Comparison of ENCODE assay signal across 8 cellular contexts in the genomic region with DNA sequence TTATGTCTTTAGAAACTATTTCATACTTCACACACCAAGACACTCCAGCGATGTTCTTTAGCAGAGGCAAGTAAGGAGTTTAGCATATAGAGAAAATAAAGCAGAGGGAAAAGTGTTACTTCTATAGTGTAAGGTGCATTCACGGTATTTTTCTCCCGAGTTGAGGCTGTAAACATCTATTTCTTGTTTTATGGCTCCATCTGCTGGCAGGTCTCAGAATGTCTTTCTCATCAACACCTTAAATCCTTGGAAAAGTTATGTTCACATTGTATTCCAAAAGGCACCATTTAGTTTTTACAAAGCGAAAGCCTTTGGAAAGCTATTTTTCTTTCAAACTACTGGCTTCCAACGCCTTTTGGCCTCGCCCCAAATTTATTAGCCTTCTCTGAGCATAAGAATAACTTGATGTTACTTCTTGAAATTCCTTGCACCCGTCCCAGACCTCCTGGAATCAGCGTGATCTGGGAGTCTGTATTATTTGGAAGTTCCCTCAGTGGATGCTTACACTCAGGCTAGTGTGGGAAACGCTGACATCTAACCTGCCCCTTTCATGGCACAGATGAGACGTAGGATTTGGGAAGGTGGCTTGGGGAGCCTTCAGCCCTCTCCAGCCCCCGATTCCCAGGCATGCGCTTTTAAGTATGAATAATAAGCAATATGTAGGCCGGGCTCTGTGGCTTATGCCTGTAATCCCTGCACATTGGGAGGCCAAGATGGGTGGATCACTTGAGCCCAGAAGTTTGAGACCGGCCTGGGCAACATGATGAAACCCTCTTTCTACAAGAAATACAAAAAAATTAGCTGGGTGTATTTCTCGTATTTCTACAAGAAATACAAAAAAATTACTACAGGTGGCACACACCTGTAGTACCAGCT. TPM values are rescaled to one million over a fixed set of nuclear protein-coding genes. Genes with fewer than 3 reads are reported as not detected.
DNase-seq lines count a peak whose midpoint lies in the region; ATAC-seq, FAIRE-seq and TF ChIP-seq lines count a peak whose summit lies in the region.

No MANE protein-coding gene starts in this region.

- no peak overlapping the region for H3K4me2 ChIP-seq in GM12878 (ENCODE audit: control insufficient read depth, insufficient read depth)

- H3K4me3 ChIP-seq in GM12878: no peak overlapping the region
- no peak overlapping the region for H3K4me3 ChIP-seq in upper lobe of right lung

- DNase-seq in COR-L47 (lab: John Stamatoyannopoulos, UW) (peak; percentile 52), GM20000 (ENCODE audit: low spot score) (peak; percentile 73), NCI-H2227 (lab: John Stamatoyannopoulos, UW; ENCODE audit: unreplicated experiment) (peak; percentile 70), GM12878 (ENCODE audit: low read depth, low spot score) (peak; percentile 3), kidney glomerular epithelial cell (lab: John Stamatoyannopoulos, UW) (peak; percentile 62), upper lobe of right lung (no peak)

- no peaks in the 10 kb centered on the region for H4K20me1 ChIP-seq in GM12878 (ENCODE audit: control insufficient read depth, insufficient read depth)

- H3K79me2 ChIP-seq in GM12878 (ENCODE audit: control insufficient read depth, insufficient read depth, low read length): no peaks in the 10 kb centered on the region

- H3K27ac ChIP-seq in GM12878 (ENCODE audit: control insufficient read depth, insufficient read depth) (no peak overlapping the region), upper lobe of right lung (no peak overlapping the region)

- RAD21 ChIA-PET in GM12878 (lab: Charles Lee; ENCODE audit: unreplicated experiment): interaction anchor here (1.2 kb wide), 1 partner anchor 145 kb away, joined by 3 read pairs; no protein-coding TSS in a partner anchor

- CTCF ChIA-PET in GM12878 (lab: Yijun Ruan, JAX): interaction anchor here (0.6 to 1.7 kb wide), 6 partner anchors 287 to 412 kb away, joined by 3 to 7 read pairs (median 4); no protein-coding TSS in a partner anchor

- POLR2A ChIA-PET in GM12878 (lab: Charles Lee): no interaction called here

- TF ChIP-seq RAD21 in GM12878 (IDR thresholded peaks at IDR 0.05; ENCODE audit: insufficient read depth, low read depth, low read length): peak; percentile 73

- H3K27me3 ChIP-seq in GM12878 (replicated peaks in 1 of 2; ENCODE audit: control insufficient read depth in 2 of 2, insufficient read depth in 2 of 2, low read length in 1 of 2): no peaks in the 10 kb centered on the region
- H3K27me3 ChIP-seq in upper lobe of right lung: peaks cover 29% of the 10 kb centered on the region

- H3K9me3 ChIP-seq in GM12878 (replicated peaks; ENCODE audit: control insufficient read depth, insufficient read depth, low read length): no peaks in the 10 kb centered on the region
- H3K9me3 ChIP-seq in upper lobe of right lung: no peaks in the 10 kb centered on the region

- peak; percentile 43 for TF ChIP-seq CTCF in GM20000 (IDR thresholded peaks at IDR 0.05; ENCODE audit: extremely low read depth, missing control alignments)
- peak; percentile 37 to 71 (median 58); a peak in 5 of 6 replicates for TF ChIP-seq CTCF in GM12878 (IDR thresholded peaks at IDR 0.05 in 2 of 3, conservative IDR thresholded peaks at IDR 0.05 in 1 of 3; ENCODE audit: control insufficient read depth in 2 of 3, extremely low read depth in 1 of 3, insufficient read depth in 1 of 3, low read depth in 3 of 3, low read length in 3 of 3)
- peak; percentile 74 for TF ChIP-seq CTCF in upper lobe of right lung (IDR thresholded peaks at IDR 0.05)

- in situ Hi-C loops in GM12878 (cut with MboI): no loop called here

- peak; percentile 82 for FAIRE-seq in GM12878 (lab: Jason Lieb, UNC)

- SMC1A ChIA-PET in GM12878 (lab: Charles Lee; ENCODE audit: uncharacterized antibody, unreplicated experiment): no interaction called here

- no peak for TF ChIP-seq POLR2A in GM12878 (IDR thresholded peaks at IDR 0.05; ENCODE audit: low read depth, low read length)

- H3K36me3 ChIP-seq in GM12878 (ENCODE audit: control insufficient read depth in 2 of 2, insufficient read depth in 2 of 2, low read length in 1 of 2) (no peaks in the 10 kb centered on the region), upper lobe of right lung (no peaks in the 10 kb centered on the region)

- no peak for TF ChIP-seq EP300 in GM12878 (IDR thresholded peaks at IDR 0.05; ENCODE audit: borderline replicate concordance in 1 of 2, control insufficient read depth in 1 of 2, low read depth in 2 of 2, low read length in 2 of 2)

- intact Hi-C loops in GM12878 (cut with micrococcal nuclease; ENCODE audit: unreplicated experiment): loop anchor here (1.0 to 5.0 kb wide), 3 partner anchors 288 to 413 kb away; no protein-coding TSS in a partner anchor
- intact Hi-C loops in upper lobe of right lung (cut with DNase I): no loop called here

- no peak overlapping the region for H3K9ac ChIP-seq in GM12878 (ENCODE audit: control insufficient read depth, insufficient read depth, low read length)

- ATAC-seq in GM12878 (peak; percentile 56; the same call in 1 of the 3 replicates), upper lobe of right lung (no peak), GM18517 (IDR thresholded peaks at IDR 0.05; ENCODE audit: unreplicated experiment) (no peak), HG02870 (IDR thresholded peaks at IDR 0.05; ENCODE audit: unreplicated experiment) (no peak)

- no peak overlapping the region for H2AFZ ChIP-seq in GM12878 (ENCODE audit: control insufficient read depth, low read depth, low read length)

- BruUV-seq in GM12878 (replicated peaks; lab: Mats Ljungman, UMichigan): no TSS peak

- WGBS in GM12878 (ENCODE audit: insufficient coverage, insufficient replicate concordance, low lambda C conversion rate, missing lambda C conversion rate): 24% methylated on average over 15 of the region's 15 CpGs

- H3K4me1 ChIP-seq in GM12878 (ENCODE audit: control insufficient read depth, insufficient read depth, low read length): no peaks in the 10 kb centered on the region
- H3K4me1 ChIP-seq in upper lobe of right lung: peaks cover 10% of the 10 kb centered on the region

TF ChIP-seq in GM12878, 131 proteins besides CTCF, POLR2A, EP300 and RAD21:
- TF ChIP-seq SPI1 (IDR thresholded peaks at IDR 0.05; ENCODE audit: borderline replicate concordance, insufficient read depth, low read depth, low read length): no peak
- no peak for TF ChIP-seq TCF7 (IDR thresholded peaks at IDR 0.05; ENCODE audit: borderline replicate concordance)
- TF ChIP-seq, protein P1, sequence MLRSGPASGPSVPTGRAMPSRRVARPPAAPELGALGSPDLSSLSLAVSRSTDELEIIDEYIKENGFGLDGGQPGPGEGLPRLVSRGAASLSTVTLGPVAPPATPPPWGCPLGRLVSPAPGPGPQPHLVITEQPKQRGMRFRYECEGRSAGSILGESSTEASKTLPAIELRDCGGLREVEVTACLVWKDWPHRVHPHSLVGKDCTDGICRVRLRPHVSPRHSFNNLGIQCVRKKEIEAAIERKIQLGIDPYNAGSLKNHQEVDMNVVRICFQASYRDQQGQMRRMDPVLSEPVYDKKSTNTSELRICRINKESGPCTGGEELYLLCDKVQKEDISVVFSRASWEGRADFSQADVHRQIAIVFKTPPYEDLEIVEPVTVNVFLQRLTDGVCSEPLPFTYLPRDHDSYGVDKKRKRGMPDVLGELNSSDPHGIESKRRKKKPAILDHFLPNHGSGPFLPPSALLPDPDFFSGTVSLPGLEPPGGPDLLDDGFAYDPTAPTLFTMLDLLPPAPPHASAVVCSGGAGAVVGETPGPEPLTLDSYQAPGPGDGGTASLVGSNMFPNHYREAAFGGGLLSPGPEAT (IDR thresholded peaks at IDR 0.05; ENCODE audit: low read depth): no peak
- no peak for TF ChIP-seq SIN3A (IDR thresholded peaks at IDR 0.05; ENCODE audit: low read depth, low read length)
- TF ChIP-seq MYC (IDR thresholded peaks at IDR 0.05; ENCODE audit: insufficient read depth, insufficient read length, insufficient replicate concordance, low read length, severe bottlenecking): no peak
- no peak for TF ChIP-seq ASH2L (IDR thresholded peaks at IDR 0.05; ENCODE audit: borderline replicate concordance, low read depth)
- peak; percentile 59 for TF ChIP-seq SMC3 (IDR thresholded peaks at IDR 0.05; ENCODE audit: borderline replicate concordance, low read length)

RNA-seq across cellular contexts. Expression of a gene that starts 1.9 kb away (rescaled TPM):
- not detected in 2 replicates for total RNA-seq in GM12878 (2013; cell fraction: nucleolus; rRNA removed)
- total RNA-seq in GM12878 (2014; rRNA removed) (not detected in 2 replicates), GM12878 (2014; rRNA removed; fragmentation: Illumina TruSeq; extraction: Trizol) (not detected in 2 replicates), GM12878 (2021) (not detected in 2 replicates), upper lobe of right lung (not detected)
- not detected for polyA plus RNA-seq in GM12878 (2011; ENCODE audit: low read depth)
- polyA plus RNA-seq in GM12878 (2011; rRNA removed) (0.03 TPM in 1 of 2 replicates, not detected in the other), GM12878 (2014; fragmentation: Illumina TruSeq; extraction: Trizol) (0.25 TPM in 1 of 2 replicates, not detected in the other), GM12878 (2014; fragmentation: Nextera tagmentation; extraction: Ambion mirVana) (not detected), GM12878 (2014; rRNA removed) (not detected in 2 replicates), GM12878 (2016; fragmentation: Nextera tagmentation; extraction: Ambion mirVana) (not detected)
- polyA plus RNA-seq in GM12878 (2011; cell fraction: cytosol; rRNA removed): 0.03 TPM in 1 of 2 replicates, not detected in the other
- not detected in 2 replicates for polyA plus RNA-seq in GM12878 (2011; cell fraction: nucleus; rRNA removed)
- polyA plus RNA-seq in GM12878 (2012): not detected in 2 replicates
- not detected in 2 replicates for polyA minus RNA-seq in GM12878 (2011; rRNA and poly(A)+ RNA removed)
- not detected in 2 replicates for polyA minus RNA-seq in GM12878 (2011; cell fraction: cytosol; rRNA and poly(A)+ RNA removed)
- polyA minus RNA-seq in GM12878 (2011; cell fraction: nucleus; rRNA and poly(A)+ RNA removed): not detected in 2 replicates
